Comparison of ENCODE assay signal across 8 cellular contexts in the genomic region with DNA sequence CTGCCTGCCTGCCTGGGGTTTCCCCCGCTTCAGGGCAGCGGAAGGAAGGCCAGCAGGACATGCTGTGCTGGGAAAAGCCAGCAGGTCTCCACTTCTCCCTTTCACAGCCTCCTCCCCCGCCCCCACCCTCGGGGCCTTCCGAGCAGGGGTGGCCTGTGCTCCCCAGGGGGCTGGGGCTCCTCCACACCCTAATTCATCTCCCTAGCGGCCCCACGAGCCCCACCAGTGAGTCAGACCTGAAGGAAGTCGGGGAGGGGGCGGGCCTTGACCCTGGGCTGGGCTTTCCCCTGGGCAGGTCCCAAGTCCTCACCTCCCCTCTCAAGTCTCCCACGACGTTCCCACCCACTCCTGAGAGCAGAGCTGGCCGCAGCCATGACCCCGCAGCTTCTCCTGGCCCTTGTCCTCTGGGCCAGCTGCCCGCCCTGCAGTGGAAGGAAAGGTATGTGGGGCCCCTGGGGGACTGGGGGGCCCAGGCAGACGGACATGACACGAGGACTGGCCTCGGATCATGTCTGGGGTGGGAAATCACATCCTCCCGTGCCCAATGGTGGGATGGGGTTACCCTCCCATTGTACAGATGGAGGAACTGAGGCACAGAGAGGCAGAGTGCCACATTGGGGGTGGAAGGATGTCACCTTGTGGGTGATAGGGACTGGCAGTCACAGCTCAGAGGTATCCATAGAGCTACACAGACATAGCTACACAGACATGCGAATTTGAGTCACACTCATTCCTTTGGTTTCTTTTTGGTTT. TPM values are rescaled to one million over a fixed set of nuclear protein-coding genes. Genes with fewer than 3 reads are reported as not detected.
A peak's percentile ranks its signal among the peaks of the same experiment; 100 is the strongest.
DNase-seq lines count a peak whose midpoint lies in the region; ATAC-seq and TF ChIP-seq lines count a peak whose summit lies in the region.

A gene (plus strand): TSS at position 345 of the 753 bp plus-strand sequence. CDS start 28 bp downstream, at position 373.

- no peak within 1 kb of the TSS for H3K4me3 ChIP-seq in AG04449 (ENCODE audit: low read depth, low read length)

- no peak for TF ChIP-seq CTCF in AG04449 (IDR thresholded peaks at IDR 0.05; ENCODE audit: insufficient read depth, low read length, missing control alignments)

- H3K27ac Mint-ChIP-seq in activated CD4-positive, alpha-beta memory T cell treated with anti-CD3 and anti-CD28 coated beads for 36 hours = peak within 1 kb of the TSS; percentile 89

- intact Hi-C loops in activated CD4-positive, alpha-beta memory T cell treated with anti-CD3 and anti-CD28 coated beads for 36 hours (cut with micrococcal nuclease) = loop anchor here (2.0 kb wide), 1 partner anchor 17 kb away; a partner anchor contains a TSS
- intact Hi-C loops in left ventricle myocardium superior (cut with micrococcal nuclease) = no loop called here

- H3K4me1 Mint-ChIP-seq in activated CD4-positive, alpha-beta memory T cell treated with anti-CD3 and anti-CD28 coated beads for 36 hours (ENCODE audit: low read depth) = no peaks in the 10 kb centered on the region

- no peaks in the 10 kb centered on the region for H3K36me3 Mint-ChIP-seq in activated CD4-positive, alpha-beta memory T cell treated with anti-CD3 and anti-CD28 coated beads for 36 hours

- POLR2A ChIA-PET in AG04449 (lab: Yijun Ruan, JAX) = no interaction called here
- POLR2A ChIA-PET in activated CD4-positive, alpha-beta memory T cell treated with anti-CD3 and anti-CD28 coated beads for 36 hours (lab: Charles Lee) = interaction anchor here (0.6 to 1.1 kb wide), 3 partner anchors 18 to 114 kb away, joined by 4 to 5 read pairs (median 4); a partner anchor contains a TSS

- DNase-seq in AG04449 (ENCODE audit: low read depth, low spot score) (peak; percentile 7), left ventricle myocardium superior (peak; percentile 57), GF-D8 (lab: John Stamatoyannopoulos, UW) (no peak), NCI-H1105 treated with DMSO at 0.1 percent for 48 hours (lab: John Stamatoyannopoulos, UW) (no peak)
- DNase-seq in activated CD4-positive, alpha-beta memory T cell treated with anti-CD3 and anti-CD28 coated beads for 36 hours = peak; percentile 87
- DNase-seq in stimulated activated CD8-positive, alpha-beta memory T cell treated with anti-CD3 and anti-CD28 coated beads, Interleukin-12 subunit alpha, Interleukin-12 subunit beta, amount 100 ng/mL, for 24 hours (ENCODE audit: extremely low read depth) = peak; percentile 12

- CTCF ChIA-PET in AG04449 (lab: Yijun Ruan, JAX) = interaction anchor here (1.5 to 5.0 kb wide), 3 partner anchors 21 to 88 kb away, joined by 3 to 24 read pairs (median 4); no protein-coding TSS in a partner anchor
- CTCF ChIA-PET in activated CD4-positive, alpha-beta memory T cell treated with anti-CD3 and anti-CD28 coated beads for 36 hours (lab: Charles Lee) = interaction anchor here (0.9 to 1.3 kb wide), 3 partner anchors 18 to 123 kb away, joined by 3 to 5 read pairs (median 4); a partner anchor contains a TSS

- no peak within 1 kb of the TSS for H3K4me3 Mint-ChIP-seq in activated CD4-positive, alpha-beta memory T cell treated with anti-CD3 and anti-CD28 coated beads for 36 hours

- ATAC-seq in GM18870 (IDR thresholded peaks at IDR 0.05; ENCODE audit: unreplicated experiment) = peak; percentile 40
- ATAC-seq in HG03066 (IDR thresholded peaks at IDR 0.05; ENCODE audit: low read depth, unreplicated experiment) = peak; percentile 57
- peak; percentile 57 for ATAC-seq in left ventricle myocardium superior

- no peaks in the 10 kb centered on the region for H3K9me3 Mint-ChIP-seq in activated CD4-positive, alpha-beta memory T cell treated with anti-CD3 and anti-CD28 coated beads for 36 hours

- peaks cover 10% of the 10 kb centered on the region for H3K27me3 Mint-ChIP-seq in activated CD4-positive, alpha-beta memory T cell treated with anti-CD3 and anti-CD28 coated beads for 36 hours

RNA-seq across cellular contexts. Expression of the gene that starts here (rescaled TPM):
- 10 to 100 TPM; 11.0 to 14.2 TPM for total RNA-seq in activated CD4-positive, alpha-beta memory T cell treated with anti-CD3 and anti-CD28 coated beads for 36 hours
- total RNA-seq in left ventricle myocardium superior = 0.92 TPM

Comparison
In these comparisons a context has a peak if more than half of its experiments do, and no peak if none do; other contexts are left out.
1. Peak in DNase-seq and ATAC-seq in left ventricle myocardium superior; RNA of the gene not detected or under 1 TPM.
2. DNase-seq: peak in AG04449 (single experiment), activated CD4-positive, alpha-beta memory T cell treated with anti-CD3 and anti-CD28 coated beads for 36 hours (single experiment) and stimulated activated CD8-positive, alpha-beta memory T cell treated with anti-CD3 and anti-CD28 coated beads, Interleukin-12 subunit alpha, Interleukin-12 subunit beta, amount 100 ng/mL, for 24 hours (single experiment); none in GF-D8 (single experiment) and NCI-H1105 treated with DMSO at 0.1 percent for 48 hours (single experiment).
3. Peak in every context shown above with its lines, with median percentiles within 50 percentile points of each other: ATAC-seq.